In the genomic region with DNA sequence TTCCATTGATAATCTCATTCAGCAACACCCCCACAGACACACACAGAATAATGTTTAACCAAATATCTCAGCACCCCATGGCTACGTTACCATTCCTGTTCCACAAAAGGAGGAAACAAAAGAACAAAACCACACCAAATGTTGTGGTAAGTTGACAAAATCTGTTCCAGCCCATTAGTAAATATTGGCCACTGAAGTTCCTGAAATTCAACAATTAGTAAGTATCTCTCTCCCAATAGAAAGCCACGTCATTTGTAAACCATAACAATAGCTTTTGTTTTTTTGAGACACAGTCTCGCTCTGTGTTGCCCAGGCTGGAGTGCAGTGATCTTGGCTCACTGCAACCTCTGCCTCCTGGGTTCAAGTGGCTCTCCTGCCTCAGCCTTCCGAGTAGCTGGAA, we compare ENCODE assay signal across 22 cellular contexts. TPM values are rescaled to one million over a fixed set of nuclear protein-coding genes. Genes with fewer than 3 reads are reported as not detected.
DNase-seq lines count a peak whose midpoint lies in the region; ATAC-seq and TF ChIP-seq lines count a peak whose summit lies in the region.
"Had no signal": no experiment of that assay in that cellular context is flagged by ENCODE, and none has a peak within 500 bp of the region (broad histone marks: within the 10 kb centered on the region; RNA-seq: fewer than 3 reads in every experiment).

No MANE protein-coding gene starts in this region.

- H3K9ac ChIP-seq in colonic mucosa (ENCODE audit: low read depth in 2 of 2, low read length in 2 of 2), result no peak overlapping the region
- H3K9ac ChIP-seq: BLaER1 treated with 17β-estradiol and CSF1 and Interleukin-3, amounts not matched to agents 10 nM and 100 nM had no signal

- H3K27me3 Mint-ChIP-seq in naive thymus-derived CD4-positive, alpha-beta T cell, result peaks cover 14 to 30% (median 22%) of the 10 kb centered on the region in 5 donors

- POLR2A ChIA-PET in naive thymus-derived CD4-positive, alpha-beta T cell (lab: Charles Lee), result no interaction called here

- no peak overlapping the region for H3K27ac Mint-ChIP-seq in naive thymus-derived CD4-positive, alpha-beta T cell
- H3K27ac Mint-ChIP-seq: CD8-positive, alpha-beta T cell had no signal

- H3K4me1 Mint-ChIP-seq in naive thymus-derived CD4-positive, alpha-beta T cell, result peaks cover 0 to 6% (median 0%) of the 10 kb centered on the region in 7 donors
- H3K4me1 Mint-ChIP-seq: CD4-positive, CD25-positive, alpha-beta regulatory T cell had no signal

- peaks cover 0 to 5% (median 0%) of the 10 kb centered on the region in 5 donors for H3K36me3 Mint-ChIP-seq in naive thymus-derived CD4-positive, alpha-beta T cell
- H3K36me3 Mint-ChIP-seq: CD8-positive, alpha-beta T cell had no signal

- no peak for TF ChIP-seq POLR2A in spleen (IDR thresholded peaks at IDR 0.05)

- no peaks in the 10 kb centered on the region for H3K36me3 ChIP-seq in naive thymus-derived CD4-positive, alpha-beta T cell (ENCODE audit: control insufficient read depth in 2 of 3, insufficient read depth in 3 of 3, low read length in 3 of 3)
- H3K36me3 ChIP-seq in spleen, result no peaks in the 10 kb centered on the region
- H3K36me3 ChIP-seq in colonic mucosa, result no peaks in the 10 kb centered on the region
- H3K36me3 ChIP-seq: BE2C; BLaER1 treated with 17β-estradiol and CSF1 and Interleukin-3, amounts not matched to agents 10 nM and 100 nM had no signal

- H3K27ac ChIP-seq in naive thymus-derived CD4-positive, alpha-beta T cell (ENCODE audit: low read depth, low read length), result no peak overlapping the region
- H3K27ac ChIP-seq in spleen (peak overlapping the region in 6 of 8 donors; percentile 12 to 89 (median 44)), colonic mucosa (no peak overlapping the region)
- H3K27ac ChIP-seq: A549; BLaER1 treated with 17β-estradiol and CSF1 and Interleukin-3, amounts not matched to agents 10 nM and 100 nM had no signal

- no peaks in the 10 kb centered on the region for H3K9me3 ChIP-seq in naive thymus-derived CD4-positive, alpha-beta T cell (ENCODE audit: control insufficient read depth in 2 of 3, low read length in 3 of 3)
- H3K9me3 ChIP-seq in spleen (no peaks in the 10 kb centered on the region), colonic mucosa (no peaks in the 10 kb centered on the region)
- H3K9me3 ChIP-seq: BE2C had no signal

- no peak overlapping the region for H3K4me3 ChIP-seq in naive thymus-derived CD4-positive, alpha-beta T cell (ENCODE audit: low read length)
- peak overlapping the region in 1 of 8 donors; percentile 27 for H3K4me3 ChIP-seq in spleen
- no peak overlapping the region for H3K4me3 ChIP-seq in colonic mucosa
- H3K4me3 ChIP-seq: A549; BLaER1 treated with 17β-estradiol and CSF1 and Interleukin-3, amounts not matched to agents 10 nM and 100 nM had no signal

- no peaks in the 10 kb centered on the region for H3K4me1 ChIP-seq in naive thymus-derived CD4-positive, alpha-beta T cell (ENCODE audit: control insufficient read depth in 2 of 2, insufficient read depth in 2 of 2, low read length in 2 of 2)
- H3K4me1 ChIP-seq in spleen, result peaks cover 0 to 11% (median 0%) of the 10 kb centered on the region in 6 donors
- no peaks in the 10 kb centered on the region for H3K4me1 ChIP-seq in colonic mucosa
- H3K4me1 ChIP-seq: A549, BE2C, Caco-2 had no signal

- no peak overlapping the region for H3K4me3 Mint-ChIP-seq in naive thymus-derived CD4-positive, alpha-beta T cell
- H3K4me3 Mint-ChIP-seq: CD4-positive, CD25-positive, alpha-beta regulatory T cell; CD8-positive, alpha-beta T cell had no signal

- CTCF ChIA-PET in naive thymus-derived CD4-positive, alpha-beta T cell (lab: Charles Lee), result no interaction called here

- H3K9me3 Mint-ChIP-seq in naive thymus-derived CD4-positive, alpha-beta T cell, result peaks cover 0 to 36% (median 10%) of the 10 kb centered on the region in 11 donors
- H3K9me3 Mint-ChIP-seq: CD8-positive, alpha-beta T cell had no signal

- peak; percentile 59 for ATAC-seq in naive thymus-derived CD4-positive, alpha-beta T cell
- no peak for ATAC-seq in Right ventricle myocardium superior (ENCODE audit: poor library complexity)
- ATAC-seq: A549; CD8-positive, alpha-beta T cell had no signal

- WGBS in spleen, 5 donors, result 44 to 70% (median 55%) methylated on average over 4 of the region's 4 CpGs

- H3K27me3 ChIP-seq in naive thymus-derived CD4-positive, alpha-beta T cell (ENCODE audit: control insufficient read depth in 2 of 2, insufficient read depth in 2 of 2, low read length in 2 of 2), result no peaks in the 10 kb centered on the region
- H3K27me3 ChIP-seq in spleen (replicated peaks in 1 of 7) (peaks cover 0 to 20% (median 0%) of the 10 kb centered on the region in 7 donors), colonic mucosa (no peaks in the 10 kb centered on the region)

- intact Hi-C loops in naive thymus-derived CD4-positive, alpha-beta T cell (cut with micrococcal nuclease), result no loop called here
- intact Hi-C loops in spleen (cut with DNase I; ENCODE audit: low total_unique reads), result no loop called here
- intact Hi-C loops in colonic mucosa (cut with DNase I), result no loop called here
- intact Hi-C loops in Right ventricle myocardium superior (cut with DNase I), result no loop called here

- peak; percentile 65 for DNase-seq in NOMO-1 treated with DMSO at 0.1 percent for 48 hours (lab: John Stamatoyannopoulos, UW; ENCODE audit: unreplicated experiment)
- DNase-seq in NOMO-1 treated with dmso at 0.1 percent for 144 hours (lab: John Stamatoyannopoulos, UW; ENCODE audit: unreplicated experiment), result no peak
- DNase-seq in MV-4-11 (lab: John Stamatoyannopoulos, UW), result peak; percentile 78
- DNase-seq in naive thymus-derived CD4-positive, alpha-beta T cell, result no peak
- DNase-seq in spleen, result no peak
- DNase-seq in colonic mucosa, result no peak
- DNase-seq in activated CD8-positive, alpha-beta memory T cell treated with anti-CD3 and anti-CD28 coated beads, Interleukin-2, amount 50 U/mL, for 4 hours, result no peak
- DNase-seq in Right ventricle myocardium superior, result no peak
- DNase-seq: 8988T; ACHN; AML-193; BE2C; Caco-2; CD4-positive, CD25-positive, alpha-beta regulatory T cell; CD8-positive, alpha-beta T cell; DMS153; DND-41; H7; HCEC 1CT had no signal

- TF ChIP-seq CTCF in spleen (IDR thresholded peaks at IDR 0.05 in 8 of 11, conservative IDR thresholded peaks at IDR 0.05 in 3 of 11) (no peak), colonic mucosa (IDR thresholded peaks at IDR 0.05) (no peak)

RNA-seq across cellular contexts. Expression of gene FCAR, which starts 2.3 kb away (rescaled TPM):
- 100 to 1,000 TPM in 1 of 5 experiments, 1 to 10 TPM in 1, not detected in 3; 8.5 to 110 TPM for total RNA-seq in naive thymus-derived CD4-positive, alpha-beta T cell
- polyA plus RNA-seq in naive thymus-derived CD4-positive, alpha-beta T cell, result not detected
- total RNA-seq in spleen (10 to 100 TPM; 17.4 to 86.3 (median 32.8) TPM), colonic mucosa (under 1 TPM in 1 of 2 donors, not detected in 1; 0.88 TPM), Right ventricle myocardium superior (0.30 TPM)
- 1 to 10 TPM in 2 of 3 donors, under 1 TPM in 1; 0.59 to 3.7 (median 1.1) TPM for polyA plus RNA-seq in spleen
- total RNA-seq: Caco-2; CD4-positive, CD25-positive, alpha-beta regulatory T cell; H1; H7 had no signal
- polyA plus RNA-seq: A549, H1 had no signal

RNA-seq across cellular contexts. Expression of gene KIR3DL2, which starts 21.5 kb away (rescaled TPM):
- 1 to 10 TPM in 2 of 5 experiments, under 1 TPM in 1, not detected in 2; 0.94 to 6.1 (median 1.3) TPM for total RNA-seq in naive thymus-derived CD4-positive, alpha-beta T cell
- 1 to 10 TPM in 1 of 2 donors, under 1 TPM in 1; 0.40 to 1.5 TPM for polyA plus RNA-seq in naive thymus-derived CD4-positive, alpha-beta T cell
- 1 to 10 TPM in 5 of 7 donors, under 1 TPM in 2; 0.39 to 2.7 (median 1.0) TPM for total RNA-seq in spleen
- polyA plus RNA-seq in spleen, result under 1 TPM; 0.13 to 0.59 (median 0.19) TPM
- not detected for total RNA-seq in colonic mucosa
- total RNA-seq in Right ventricle myocardium superior, result not detected
- total RNA-seq: Caco-2, H1, H7 had no signal
- polyA plus RNA-seq: A549, H1 had no signal

RNA-seq across cellular contexts. Expression of gene NCR1, which starts 34.2 kb away (rescaled TPM):
- total RNA-seq in naive thymus-derived CD4-positive, alpha-beta T cell, result 10 to 100 TPM in 1 of 5 experiments, 1 to 10 TPM in 1, under 1 TPM in 2, not detected in 1; 0.65 to 22.1 (median 1.6) TPM
- not detected for polyA plus RNA-seq in naive thymus-derived CD4-positive, alpha-beta T cell
- total RNA-seq in spleen (10 to 100 TPM in 5 of 7 donors, 1 to 10 TPM in 2; 8.2 to 16.7 (median 11.8) TPM), colonic mucosa (not detected), Right ventricle myocardium superior (not detected)
- polyA plus RNA-seq in spleen, result 1 to 10 TPM in 1 of 3 donors, under 1 TPM in 2; 0.33 to 1.3 (median 0.50) TPM
- total RNA-seq: CD4-positive, CD25-positive, alpha-beta regulatory T cell had no signal
- polyA plus RNA-seq: A549 had no signal

RNA-seq across cellular contexts. Expression of gene KIR2DS4, which starts 39.2 kb away (rescaled TPM):
- 1 to 10 TPM in 2 of 5 experiments, not detected in 3; 1.3 to 3.5 TPM for total RNA-seq in naive thymus-derived CD4-positive, alpha-beta T cell
- polyA plus RNA-seq in naive thymus-derived CD4-positive, alpha-beta T cell, result under 1 TPM in 1 of 2 donors, not detected in 1; 0.24 TPM
- total RNA-seq in spleen, result 1 to 10 TPM in 5 of 7 donors, under 1 TPM in 2; 0.66 to 2.2 (median 1.0) TPM
- under 1 TPM in 2 of 3 donors, not detected in 1; 0.39 to 0.48 TPM for polyA plus RNA-seq in spleen
- total RNA-seq in colonic mucosa, result not detected
- total RNA-seq in Right ventricle myocardium superior, result not detected
- total RNA-seq: Caco-2; CD4-positive, CD25-positive, alpha-beta regulatory T cell; H1; H7 had no signal
- polyA plus RNA-seq: A549, H1 had no signal

RNA-seq across cellular contexts. Expression of gene KIR3DL1, which starts 55.4 kb away (rescaled TPM):
- total RNA-seq in naive thymus-derived CD4-positive, alpha-beta T cell, result 1 to 10 TPM in 2 of 5 experiments, not detected in 3; 1.1 to 2.0 TPM
- polyA plus RNA-seq in naive thymus-derived CD4-positive, alpha-beta T cell, result under 1 TPM in 1 of 2 donors, not detected in 1; 0.14 TPM
- total RNA-seq in spleen (1 to 10 TPM in 1 of 7 donors, under 1 TPM in 5, not detected in 1; 0.69 to 6.3 (median 0.90) TPM), colonic mucosa (not detected), Right ventricle myocardium superior (not detected)
- under 1 TPM; 0.07 to 0.13 (median 0.12) TPM for polyA plus RNA-seq in spleen
- total RNA-seq: Caco-2; CD4-positive, CD25-positive, alpha-beta regulatory T cell; H1; H7 had no signal
- polyA plus RNA-seq: A549, H1 had no signal

Comparison
In these comparisons a context has a peak if more than half of its experiments do, and no peak if none do; other contexts are left out.
1. DNase-seq: peak in NOMO-1 treated with DMSO at 0.1 percent for 48 hours (single experiment) and MV-4-11 (single experiment); none in NOMO-1 treated with dmso at 0.1 percent for 144 hours (single experiment), naive thymus-derived CD4-positive, alpha-beta T cell (0 of 9), spleen (single experiment), colonic mucosa (single experiment), activated CD8-positive, alpha-beta memory T cell treated with anti-CD3 and anti-CD28 coated beads, Interleukin-2, amount 50 U/mL, for 4 hours (single experiment) and Right ventricle myocardium superior (single experiment).
2. H3K27ac ChIP-seq: peak in spleen (6 of 8); none in naive thymus-derived CD4-positive, alpha-beta T cell (single experiment) and colonic mucosa (single experiment).